ENCODE assay signal across 18 cellular contexts in genomic region chr9:125515281-125515680, GRCh38.
"Had no signal": no experiment of that assay in that cellular context is flagged by ENCODE, and none has a peak within 500 bp of the region (broad histone marks: within the 10 kb centered on the region; RNA-seq: fewer than 3 reads in every experiment).

No MANE protein-coding gene starts in this region.

- H3K4me3 ChIP-seq: dorsolateral prefrontal cortex, esophagus muscularis mucosa, gastrocnemius medialis, lung, stomach had no signal

- H3K4me3 Mint-ChIP-seq: immature natural killer cell, naive B cell, nephron progenitor cell, type B pancreatic cell had no signal

- H3K9me3 ChIP-seq: esophagus muscularis mucosa, gastrocnemius medialis, stomach had no signal

- H3K9me3 Mint-ChIP-seq: immature natural killer cell, naive B cell, nephron progenitor cell, type B pancreatic cell had no signal

- H3K27ac Mint-ChIP-seq: immature natural killer cell, type B pancreatic cell had no signal

- H3K27me3 Mint-ChIP-seq: naive B cell, type B pancreatic cell had no signal

- H3K27me3 ChIP-seq: dorsolateral prefrontal cortex, esophagus muscularis mucosa, gastrocnemius medialis, stomach had no signal

- ATAC-seq: gastrocnemius medialis, left ventricle myocardium superior had no signal

- H3K27ac ChIP-seq: dorsolateral prefrontal cortex, epithelial cell of prostate, esophagus muscularis mucosa, gastrocnemius medialis had no signal

- DNase-seq: cortex of kidney; dorsolateral prefrontal cortex; effector CD8-positive, alpha-beta T cell; gastrocnemius medialis; immature natural killer cell; left ventricle myocardium superior; mesenchymal stem cell; naive B cell; nephron progenitor cell; posterior cingulate gyrus; small intestine; stimulated activated CD4-positive, alpha-beta T cell treated with anti-CD3 and anti-CD28 coated beads, Interleukin-12 subunit alpha, Interleukin-12 subunit beta, amount 100 ng/mL, for 4 hours; stimulated activated naive CD4-positive, alpha-beta T cell; stomach had no signal

- H3K36me3 ChIP-seq: gastrocnemius medialis, stomach had no signal
